Comparison of ENCODE assay signal across 1 cellular context in the genomic region with DNA sequence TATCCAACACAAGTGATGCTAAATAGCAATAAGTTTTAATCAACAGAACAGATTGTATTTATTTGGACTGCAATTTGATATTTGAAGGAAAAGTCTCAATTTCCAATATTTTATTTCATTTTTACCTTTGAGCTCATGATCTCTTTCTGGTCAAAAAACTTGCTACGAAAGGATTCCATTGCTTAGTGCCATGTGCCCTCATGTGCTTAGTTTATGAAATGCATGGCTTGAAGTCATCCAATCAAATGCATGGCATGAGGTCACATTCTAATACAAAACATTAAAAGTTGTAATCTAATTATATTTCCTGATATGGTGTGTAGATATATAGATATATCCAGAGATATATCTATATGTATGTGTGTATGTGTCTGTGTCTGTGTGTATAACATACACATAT.
TF ChIP-seq lines count a peak whose summit lies in the region.

No MANE protein-coding gene starts in this region.

TF ChIP-seq in liver, 16 proteins besides CTCF, POLR2A, EP300 and RAD21 (continued from another document):
- TF ChIP-seq YY1 (IDR thresholded peaks at IDR 0.05), result no peak
- no peak for TF ChIP-seq EGR1 (IDR thresholded peaks at IDR 0.05; ENCODE audit: low read depth in 2 of 2)
- TF ChIP-seq FOXA2 (IDR thresholded peaks at IDR 0.05), result no peak
- no peak for TF ChIP-seq GABPA (IDR thresholded peaks at IDR 0.05 in 1 of 2, conservative IDR thresholded peaks at IDR 0.05 in 1 of 2)
- TF ChIP-seq HNF4G (IDR thresholded peaks at IDR 0.05), result no peak
- TF ChIP-seq, protein P1, sequence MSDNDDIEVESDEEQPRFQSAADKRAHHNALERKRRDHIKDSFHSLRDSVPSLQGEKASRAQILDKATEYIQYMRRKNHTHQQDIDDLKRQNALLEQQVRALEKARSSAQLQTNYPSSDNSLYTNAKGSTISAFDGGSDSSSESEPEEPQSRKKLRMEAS (IDR thresholded peaks at IDR 0.05), result no peak
- no peak for TF ChIP-seq NR2F2 (IDR thresholded peaks at IDR 0.05)
- no peak for TF ChIP-seq SP1 (IDR thresholded peaks at IDR 0.05)
